1 cellular context compared by ENCODE assay signal in genomic region chr13:110262082-110262436, GRCh38.
A peak's percentile ranks its signal among the peaks of the same experiment; 100 is the strongest.
TF ChIP-seq lines count a peak whose summit lies in the region.

No MANE protein-coding gene starts in this region.

TF ChIP-seq in endothelial cell of umbilical vein, 7 proteins besides CTCF, POLR2A, EP300 and RAD21:
- TF ChIP-seq GATA2 (IDR thresholded peaks at IDR 0.05; ENCODE audit: insufficient read depth, insufficient read length, low read depth, low read length), result no peak
- peak; percentile 10 for TF ChIP-seq POLR2AphosphoS5 (IDR thresholded peaks at IDR 0.05; ENCODE audit: insufficient read depth, low read depth, low read length)
- TF ChIP-seq JUN (IDR thresholded peaks at IDR 0.05; ENCODE audit: borderline replicate concordance, insufficient read depth, insufficient read length, low read depth), result no peak
TF ChIP-seq in endothelial cell of umbilical vein: peak in this region for 1.
